9 cellular contexts compared by ENCODE assay signal in genomic region chr7:2710901-2711551, GRCh38. TPM values are rescaled to one million over a fixed set of nuclear protein-coding genes. Genes with fewer than 3 reads are reported as not detected.
DNase-seq lines count a peak whose midpoint lies in the region; ATAC-seq and TF ChIP-seq lines count a peak whose summit lies in the region.
"Had no signal": no experiment of that assay in that cellular context is flagged by ENCODE, and none has a peak within 500 bp of the region (broad histone marks: within the 10 kb centered on the region; RNA-seq: fewer than 3 reads in every experiment).

No MANE protein-coding gene starts in this region.

- no peaks in the 10 kb centered on the region for H3K79me2 ChIP-seq in H9 (ENCODE audit: insufficient read depth, low read length)
- H3K79me2 ChIP-seq in hepatocyte = no peaks in the 10 kb centered on the region

- H3K23me2 ChIP-seq in H9 (ENCODE audit: insufficient read length, low read depth, low read length, poor library complexity, severe bottlenecking) = no peaks in the 10 kb centered on the region

- no peak overlapping the region for H3K18ac ChIP-seq in H9 (ENCODE audit: insufficient read length, low read depth, low read length)

- no peaks in the 10 kb centered on the region for H3K9me2 ChIP-seq in hepatocyte (replicated peaks; ENCODE audit: insufficient read depth)

- no peak overlapping the region for H4K8ac ChIP-seq in H9 (replicated peaks; ENCODE audit: insufficient read length, low read depth, low read length)

- DNase-seq in stimulated activated naive CD4-positive, alpha-beta T cell (lab: John Stamatoyannopoulos, UW) = peak in 4 of 6 experiments; percentile 8 to 58 (median 40)
- DNase-seq in stimulated activated naive CD4-positive, alpha-beta T cell treated with Interleukin-2 at 50 U/mL for 16 hours (lab: John Stamatoyannopoulos, UW) = no peak
- no peak for DNase-seq in ACHN
- DNase-seq in H9 = no peak
- no peak for DNase-seq in hepatocyte (ENCODE audit: low spot score)
- DNase-seq in T1000 (lab: John Stamatoyannopoulos, UW) = no peak

- H3K4me3 ChIP-seq in hepatocyte = no peak overlapping the region

- H3K27ac Mint-ChIP-seq in activated T-helper 17 cell treated with anti-CD3 and anti-CD28 coated beads, Interleukin-2, amount 50 U/mL, for 72 hours = peak overlapping the region; percentile 91
- H3K27ac Mint-ChIP-seq in H9 = peak overlapping the region in 1 of 3 experiments; percentile 62; a peak in 1 of 7 replicates

- no peak overlapping the region for H2BK5ac ChIP-seq in H9 (ENCODE audit: insufficient read length, low read length)

- H3K9me3 ChIP-seq in H9 (ENCODE audit: control insufficient read depth, low read depth, low read length) (no peaks in the 10 kb centered on the region), hepatocyte (ENCODE audit: low read depth) (no peaks in the 10 kb centered on the region)
- H3K9me3 ChIP-seq: neutrophil had no signal

- no peaks in the 10 kb centered on the region for H3K36me3 Mint-ChIP-seq in activated T-helper 17 cell treated with anti-CD3 and anti-CD28 coated beads, Interleukin-2, amount 50 U/mL, for 72 hours (ENCODE audit: low read depth)
- H3K36me3 Mint-ChIP-seq in H9 (ENCODE audit: insufficient read depth in 1 of 3, low read depth in 3 of 3) = peaks cover 8 to 25% (median 22%) of the 10 kb centered on the region in 3 experiments

- TF ChIP-seq CTCF in H9 (conservative IDR thresholded peaks at IDR 0.05) (no peak), hepatocyte (IDR thresholded peaks at IDR 0.05; ENCODE audit: poor library complexity) (no peak)

- no peak overlapping the region for H3K56ac ChIP-seq in H9 (ENCODE audit: insufficient read length, low read depth, low read length)

- ATAC-seq in HG03558 (IDR thresholded peaks at IDR 0.05; ENCODE audit: extremely low read depth, unreplicated experiment) = peak; percentile 29
- ATAC-seq in activated T-helper 17 cell treated with anti-CD3 and anti-CD28 coated beads, Interleukin-2, amount 50 U/mL, for 72 hours (replicated peaks) = peak; percentile 59

- no peak overlapping the region for H2BK15ac ChIP-seq in H9 (ENCODE audit: low read depth, low read length)

- no peak overlapping the region for H2BK20ac ChIP-seq in H9 (ENCODE audit: low read depth, low read length, poor library complexity, severe bottlenecking)

- H4K20me1 ChIP-seq in H9 (ENCODE audit: control insufficient read depth, insufficient read depth, insufficient read length) (no peaks in the 10 kb centered on the region), hepatocyte (ENCODE audit: insufficient read depth, poor library complexity, severe bottlenecking) (no peaks in the 10 kb centered on the region)

- H3K36me3 ChIP-seq in hepatocyte (replicated peaks; ENCODE audit: insufficient read depth, low read depth) = no peaks in the 10 kb centered on the region
- H3K36me3 ChIP-seq: neutrophil had no signal

- H2AK5ac ChIP-seq in H9 (ENCODE audit: insufficient read length, low read length) = no peak overlapping the region

- H3K4ac ChIP-seq in H9 (ENCODE audit: low read depth, low read length) = no peak overlapping the region

- H4K5ac ChIP-seq in H9 (ENCODE audit: insufficient read length, low read depth, low read length) = no peak overlapping the region

- in situ Hi-C loops in ACHN (cut with HindIII; ENCODE audit: low pct_ligation_motif_present, low pct_unique_long_range_greater_than_20kb, low sequenced_read_pairs) = no loop called here

- no peak overlapping the region for H3K9ac ChIP-seq in H9 (ENCODE audit: extremely low read depth, insufficient read length, low read length)

- H3K4me1 ChIP-seq in H9 (ENCODE audit: insufficient read depth, low read length) (no peaks in the 10 kb centered on the region), hepatocyte (ENCODE audit: insufficient read depth) (peaks cover 14% of the 10 kb centered on the region)

- no peaks in the 10 kb centered on the region for H3K27me3 Mint-ChIP-seq in activated T-helper 17 cell treated with anti-CD3 and anti-CD28 coated beads, Interleukin-2, amount 50 U/mL, for 72 hours
- peaks cover 1% of the 10 kb centered on the region for H3K27me3 Mint-ChIP-seq in H9 (ENCODE audit: low read depth)

- H2BK12ac ChIP-seq in H9 (ENCODE audit: insufficient read length, low read depth, low read length) = no peak overlapping the region

- H3K4me2 ChIP-seq in H9 (ENCODE audit: insufficient read depth, insufficient read length, low read length) (no peak overlapping the region), hepatocyte (no peak overlapping the region)

- no peak overlapping the region for H2BK120ac ChIP-seq in H9 (ENCODE audit: low read depth, low read length, poor library complexity, severe bottlenecking)

- no peak overlapping the region for H4K91ac ChIP-seq in H9 (ENCODE audit: insufficient read length, low read depth, low read length)

- no peak overlapping the region for H3K14ac ChIP-seq in H9 (ENCODE audit: insufficient read depth, low read length)

- H3K4me1 Mint-ChIP-seq in activated T-helper 17 cell treated with anti-CD3 and anti-CD28 coated beads, Interleukin-2, amount 50 U/mL, for 72 hours = peaks cover 24% of the 10 kb centered on the region
- peaks cover 17 to 20% of the 10 kb centered on the region in 2 experiments for H3K4me1 Mint-ChIP-seq in H9

- H3K23ac ChIP-seq in H9 (ENCODE audit: insufficient read length, low read depth, low read length) = no peak overlapping the region

- no peak overlapping the region for H3T11ph ChIP-seq in H9 (ENCODE audit: low read length)

- H2AFZ ChIP-seq in H9 (ENCODE audit: low read length) (no peak overlapping the region), hepatocyte (no peak overlapping the region)

- H3K4me3 Mint-ChIP-seq in activated T-helper 17 cell treated with anti-CD3 and anti-CD28 coated beads, Interleukin-2, amount 50 U/mL, for 72 hours = peak overlapping the region; percentile 84
- no peak overlapping the region; a peak in 1 of 5 replicates for H3K4me3 Mint-ChIP-seq in H9

- WGBS in H9 (ENCODE audit: extremely low coverage, insufficient read length, low lambda C conversion rate) = no CpG with 5 or more reads among the region's 4 CpGs
- WGBS in hepatocyte (ENCODE audit: low lambda C conversion rate, missing lambda C conversion rate) = 65% methylated on average over 4 of the region's 4 CpGs

- H3K27me3 ChIP-seq in H9 (ENCODE audit: insufficient read depth, low read length) (no peaks in the 10 kb centered on the region), hepatocyte (no peaks in the 10 kb centered on the region)

- no peaks in the 10 kb centered on the region for H3K9me3 Mint-ChIP-seq in activated T-helper 17 cell treated with anti-CD3 and anti-CD28 coated beads, Interleukin-2, amount 50 U/mL, for 72 hours
- no peaks in the 10 kb centered on the region; a peak in 1 of 5 replicates for H3K9me3 Mint-ChIP-seq in H9

- H3K79me1 ChIP-seq in H9 (ENCODE audit: insufficient read depth, low read depth, low read length, poor library complexity, severe bottlenecking) = no peaks in the 10 kb centered on the region

- H3K27ac ChIP-seq in H9 (ENCODE audit: insufficient read length, low read depth, low read length) (no peak overlapping the region), hepatocyte (no peak overlapping the region)
- H3K27ac ChIP-seq: neutrophil had no signal

RNA-seq across cellular contexts. Expression of gene AMZ1, which starts 23.0 kb away (rescaled TPM):
- total RNA-seq in activated T-helper 17 cell treated with anti-CD3 and anti-CD28 coated beads, Interleukin-2, amount 50 U/mL, for 72 hours = under 1 TPM in 1 of 2 donors, not detected in 1; 0.69 TPM
- total RNA-seq in H9 (2021) (0.74 and 0.90 TPM in 2 replicates), hepatocyte (not detected in 2 replicates)
- polyA plus RNA-seq in hepatocyte = 1.4 TPM in 1 of 2 replicates, not detected in the other

Comparison
In these comparisons a context has a peak if more than half of its experiments do, and no peak if none do; other contexts are left out.
1. DNase-seq: peak in stimulated activated naive CD4-positive, alpha-beta T cell (4 of 6); none in stimulated activated naive CD4-positive, alpha-beta T cell treated with Interleukin-2 at 50 U/mL for 16 hours (single experiment), ACHN (single experiment), H9 (single experiment), hepatocyte (single experiment) and T1000 (single experiment).